20 cellular contexts compared by ENCODE assay signal in genomic region chr12:66152732-66153131, GRCh38. TPM values are rescaled to one million over a fixed set of nuclear protein-coding genes. Genes with fewer than 3 reads are reported as not detected.
DNase-seq lines count a peak whose midpoint lies in the region; ATAC-seq and TF ChIP-seq lines count a peak whose summit lies in the region.
"Had no signal": no experiment of that assay in that cellular context is flagged by ENCODE, and none has a peak within 500 bp of the region (broad histone marks: within the 10 kb centered on the region; RNA-seq: fewer than 3 reads in every experiment).

No MANE protein-coding gene starts in this region.

- H3K36me3 Mint-ChIP-seq in activated T-cell treated with anti-CD3 and anti-CD28 coated beads, Interleukin-2, amount 50 U/mL, for 24 hours (ENCODE audit: low read depth): peaks cover 65% of the 10 kb centered on the region

- peaks cover 42% of the 10 kb centered on the region for H3K4me1 Mint-ChIP-seq in activated T-cell treated with anti-CD3 and anti-CD28 coated beads, Interleukin-2, amount 50 U/mL, for 24 hours (ENCODE audit: low read depth)

- no peaks in the 10 kb centered on the region for H3K27me3 Mint-ChIP-seq in activated T-cell treated with anti-CD3 and anti-CD28 coated beads, Interleukin-2, amount 50 U/mL, for 24 hours
- H3K27me3 Mint-ChIP-seq: activated CD8-positive, alpha-beta memory T cell treated with anti-CD3 and anti-CD28 coated beads, Interleukin-2, amount 10 ng/mL, durations not matched to agents 7 days and 5 days; CD4-positive, CD25-positive, alpha-beta regulatory T cell; natural killer cell treated with Interleukin-12 subunit alpha and Interleukin-12 subunit beta and Interleukin-15 and Interleukin-18, amount 100 ng/mL, for 72 hours; progenitor cell of endocrine pancreas had no signal

- H3K4me3 Mint-ChIP-seq in activated T-cell treated with anti-CD3 and anti-CD28 coated beads, Interleukin-2, amount 50 U/mL, for 24 hours: no peak overlapping the region
- H3K4me3 Mint-ChIP-seq: activated CD8-positive, alpha-beta memory T cell treated with anti-CD3 and anti-CD28 coated beads, Interleukin-2, amount 10 ng/mL, durations not matched to agents 7 days and 5 days; CD4-positive, CD25-positive, alpha-beta regulatory T cell; natural killer cell treated with Interleukin-12 subunit alpha and Interleukin-12 subunit beta and Interleukin-15 and Interleukin-18, amount 100 ng/mL, for 72 hours had no signal

- H3K9me3 Mint-ChIP-seq in activated T-cell treated with anti-CD3 and anti-CD28 coated beads, Interleukin-2, amount 50 U/mL, for 24 hours: no peaks in the 10 kb centered on the region
- H3K9me3 Mint-ChIP-seq: CD4-positive, CD25-positive, alpha-beta regulatory T cell; natural killer cell treated with Interleukin-12 subunit alpha and Interleukin-12 subunit beta and Interleukin-15 and Interleukin-18, amount 100 ng/mL, for 72 hours had no signal

- H3K27ac Mint-ChIP-seq in activated T-cell treated with anti-CD3 and anti-CD28 coated beads, Interleukin-2, amount 50 U/mL, for 24 hours: peak overlapping the region; percentile 33
- H3K27ac Mint-ChIP-seq: activated CD8-positive, alpha-beta memory T cell treated with anti-CD3 and anti-CD28 coated beads, Interleukin-2, amount 10 ng/mL, durations not matched to agents 7 days and 5 days; natural killer cell treated with Interleukin-12 subunit alpha and Interleukin-12 subunit beta and Interleukin-15 and Interleukin-18, amount 100 ng/mL, for 72 hours; progenitor cell of endocrine pancreas had no signal

- ATAC-seq in SK-N-SH treated with all-trans-retinoic acid at 6 μM for 48 hours: peak; percentile 76
- ATAC-seq: activated CD8-positive, alpha-beta memory T cell treated with anti-CD3 and anti-CD28 coated beads, Interleukin-2, amount 10 ng/mL, durations not matched to agents 7 days and 5 days; natural killer cell treated with Interleukin-12 subunit alpha and Interleukin-12 subunit beta and Interleukin-15 and Interleukin-18, amount 100 ng/mL, for 72 hours had no signal

- no peak for DNase-seq in activated T-cell treated with anti-CD3 and anti-CD28 coated beads, Interleukin-2, amount 50 U/mL, for 24 hours
- DNase-seq in activated T-cell treated with anti-CD3 and anti-CD28 coated beads, Interleukin-2, amount 50 U/mL, for 1 hour: no peak
- DNase-seq in fibroblast of peridontal ligament (ENCODE audit: extremely low read depth) (peak; percentile 79), stromal cell of bone marrow (ENCODE audit: low read depth) (peak; percentile 64), NCI-H748 treated with DMSO at 0.1 percent for 48 hours (lab: John Stamatoyannopoulos, UW) (no peak), mucosa of gallbladder (ENCODE audit: low spot score) (no peak), SKM-1 treated with dmso at 0.1 percent for 144 hours (lab: John Stamatoyannopoulos, UW; ENCODE audit: unreplicated experiment) (no peak)
- DNase-seq: activated CD4-positive, CD25-positive, alpha-beta regulatory T cell treated with anti-CD3 and anti-CD28 coated beads, Interleukin-2, amount 50 U/mL, for 72 hours; activated CD8-positive, alpha-beta memory T cell treated with anti-CD3 and anti-CD28 coated beads, Interleukin-2, amount 10 ng/mL, durations not matched to agents 7 days and 5 days; activated effector memory CD4-positive, alpha-beta T cell treated with anti-CD3 and anti-CD28 coated beads, Interleukin-2, amount 50 U/mL, for 16 hours; CD4-positive, CD25-positive, alpha-beta regulatory T cell; DMS153; foreskin melanocyte; kidney glomerular epithelial cell; NCI-H2029 treated with DMSO at 0.1 percent for 48 hours; stimulated activated CD4-positive, alpha-beta T cell treated with anti-CD3 and anti-CD28 coated beads, Interleukin-4, amount 100 ng/mL, for 1 hour; upper lobe of left lung had no signal

TF ChIP-seq in SK-N-SH treated with all-trans-retinoic acid at 6 μM for 48 hours, 23 proteins besides CTCF, POLR2A, EP300 and RAD21:
- TF ChIP-seq CSDC2 (CRISPR knock-in tag; IDR thresholded peaks at IDR 0.05) (no peak), ZC3H10 (CRISPR knock-in tag; IDR thresholded peaks at IDR 0.05) (no peak), PPARA (CRISPR knock-in tag; IDR thresholded peaks at IDR 0.05; ENCODE audit: borderline replicate concordance) (no peak), ARNTL (CRISPR knock-in tag; IDR thresholded peaks at IDR 0.05; ENCODE audit: borderline replicate concordance, low read depth) (no peak), ESRRG (CRISPR knock-in tag; IDR thresholded peaks at IDR 0.05) (no peak)

RNA-seq across cellular contexts. Expression of gene TMBIM4, which starts 17.1 kb away (rescaled TPM):
- 122 TPM for total RNA-seq in mucosa of gallbladder

RNA-seq across cellular contexts. Expression of gene LLPH, which starts 22.2 kb away (rescaled TPM):
- 16.5 TPM for total RNA-seq in mucosa of gallbladder

RNA-seq across cellular contexts. Expression of gene IRAK3, which starts 36.3 kb away (rescaled TPM):
- total RNA-seq in mucosa of gallbladder: 7.1 TPM

Comparison
In these comparisons a context has a peak if more than half of its experiments do, and no peak if none do; other contexts are left out.
1. DNase-seq: peak in fibroblast of peridontal ligament (single experiment) and stromal cell of bone marrow (single experiment); none in activated T-cell treated with anti-CD3 and anti-CD28 coated beads, Interleukin-2, amount 50 U/mL, for 24 hours (single experiment), activated T-cell treated with anti-CD3 and anti-CD28 coated beads, Interleukin-2, amount 50 U/mL, for 1 hour (single experiment), NCI-H748 treated with DMSO at 0.1 percent for 48 hours (single experiment), mucosa of gallbladder (single experiment) and SKM-1 treated with dmso at 0.1 percent for 144 hours (single experiment).